Comparison of ENCODE assay signal across 14 cellular contexts in genomic region chr16:15521758-15522509, GRCh38.
DNase-seq lines count a peak whose midpoint lies in the region; ATAC-seq and TF ChIP-seq lines count a peak whose summit lies in the region.
"Had no signal": no experiment of that assay in that cellular context is flagged by ENCODE, and none has a peak within 500 bp of the region (broad histone marks: within the 10 kb centered on the region; RNA-seq: fewer than 3 reads in every experiment).

No MANE protein-coding gene starts in this region.

- H3K4me1 Mint-ChIP-seq in dendritic cell treated with granulocyte-macrophage colony-stimulating factor and Interleukin-4, amounts not matched to agents 40 ng/mL and 50 ng/mL, for 4 days (ENCODE audit: low read depth): peaks cover 68% of the 10 kb centered on the region
- H3K4me1 Mint-ChIP-seq in immature natural killer cell (peaks cover 35 to 38% of the 10 kb centered on the region in 2 donors), HFFc6 (ENCODE audit: low read depth) (peaks cover 20% of the 10 kb centered on the region)

- no peak for TF ChIP-seq CTCF in HFFc6 (IDR thresholded peaks at IDR 0.05)

- DNase-seq in NCI-H2227 treated with DMSO at 0.1 percent for 48 hours (lab: John Stamatoyannopoulos, UW) (peak; percentile 69), immature natural killer cell (peak in 1 of 3 donors; percentile 15), substantia nigra (lab: John Stamatoyannopoulos, UW) (peak in 7 of 49 donors; percentile 3 to 30 (median 9)), HFFc6 (no peak), NCI-H1694 (lab: John Stamatoyannopoulos, UW) (no peak), COLO829 (ENCODE audit: low spot score) (no peak)
- DNase-seq: activated T-cell treated with anti-CD3 and anti-CD28 coated beads, Interleukin-2, amount 50 U/mL, for 48 hours; cerebellar nuclear complex; GM23248; NCI-H2029; PC-9 had no signal

- H3K27me3 Mint-ChIP-seq in dendritic cell treated with granulocyte-macrophage colony-stimulating factor and Interleukin-4, amounts not matched to agents 40 ng/mL and 50 ng/mL, for 4 days: no peaks in the 10 kb centered on the region
- H3K27me3 Mint-ChIP-seq in immature natural killer cell (ENCODE audit: low read depth in 3 of 3) (peaks cover 0 to 2% (median 0%) of the 10 kb centered on the region in 3 donors), HFFc6 (ENCODE audit: insufficient read depth) (peaks cover 3% of the 10 kb centered on the region; the same call in 1 of the 2 replicates)

- ATAC-seq in GM21515 (IDR thresholded peaks at IDR 0.05; ENCODE audit: unreplicated experiment): no peak

- H3K4me3 Mint-ChIP-seq in dendritic cell treated with granulocyte-macrophage colony-stimulating factor and Interleukin-4, amounts not matched to agents 40 ng/mL and 50 ng/mL, for 4 days: no peak overlapping the region
- H3K4me3 Mint-ChIP-seq in immature natural killer cell (peak overlapping the region; percentile 30 to 72 (median 55)), HFFc6 (no peak overlapping the region)

- H3K9me3 Mint-ChIP-seq in dendritic cell treated with granulocyte-macrophage colony-stimulating factor and Interleukin-4, amounts not matched to agents 40 ng/mL and 50 ng/mL, for 4 days: no peaks in the 10 kb centered on the region
- no peaks in the 10 kb centered on the region for H3K9me3 Mint-ChIP-seq in immature natural killer cell
- H3K9me3 Mint-ChIP-seq in HFFc6: no peaks in the 10 kb centered on the region

- H3K36me3 Mint-ChIP-seq in dendritic cell treated with granulocyte-macrophage colony-stimulating factor and Interleukin-4, amounts not matched to agents 40 ng/mL and 50 ng/mL, for 4 days (ENCODE audit: low read depth): no peaks in the 10 kb centered on the region
- H3K36me3 Mint-ChIP-seq in immature natural killer cell: no peaks in the 10 kb centered on the region
- peaks cover 6% of the 10 kb centered on the region; the same call in 1 of the 2 replicates for H3K36me3 Mint-ChIP-seq in HFFc6 (ENCODE audit: low read depth)

- H3K27ac ChIP-seq in substantia nigra (ENCODE audit: low read depth, low read length, poor library complexity, severe bottlenecking): peak overlapping the region; percentile 43
- H3K27ac ChIP-seq: GM23248, PC-9, VCaP had no signal

- intact Hi-C loops in dendritic cell treated with granulocyte-macrophage colony-stimulating factor and Interleukin-4, amounts not matched to agents 40 ng/mL and 50 ng/mL, for 4 days (cut with micrococcal nuclease): loop anchor here (5.0 kb wide), 2 partner anchors 70 to 120 kb away; partner anchors contain the start of gene MARF1

- peak overlapping the region; percentile 88 for H3K27ac Mint-ChIP-seq in dendritic cell treated with granulocyte-macrophage colony-stimulating factor and Interleukin-4, amounts not matched to agents 40 ng/mL and 50 ng/mL, for 4 days
- peak overlapping the region; percentile 83 to 94 (median 88) for H3K27ac Mint-ChIP-seq in immature natural killer cell
- no peak overlapping the region for H3K27ac Mint-ChIP-seq in HFFc6

Comparison
In these comparisons a context has a peak if more than half of its experiments do, and no peak if none do; other contexts are left out.
1. H3K4me3 Mint-ChIP-seq: peak in immature natural killer cell (5 of 5); none in dendritic cell treated with granulocyte-macrophage colony-stimulating factor and Interleukin-4, amounts not matched to agents 40 ng/mL and 50 ng/mL, for 4 days (single experiment) and HFFc6 (single experiment).